ENCODE assay signal across 8 cellular contexts in genomic region chr16:31032736-31033708, GRCh38. TPM values are rescaled to one million over a fixed set of nuclear protein-coding genes. Genes with fewer than 3 reads are reported as not detected.
A peak's percentile ranks its signal among the peaks of the same experiment; 100 is the strongest.
DNase-seq lines count a peak whose midpoint lies in the region; ATAC-seq and TF ChIP-seq lines count a peak whose summit lies in the region.

Gene STX4, plus strand, starts transcription at chr16:31033558. Its CDS starts 248 bp downstream, at chr16:31033806.

- peak within 1 kb of the TSS; percentile 96 for H3K4me3 Mint-ChIP-seq in activated CD4-positive, alpha-beta T cell treated with anti-CD3 and anti-CD28 coated beads for 36 hours

- H3K27ac Mint-ChIP-seq in activated CD4-positive, alpha-beta T cell treated with anti-CD3 and anti-CD28 coated beads for 36 hours: peak within 1 kb of the TSS; percentile 93

- H3K4me1 Mint-ChIP-seq in activated CD4-positive, alpha-beta T cell treated with anti-CD3 and anti-CD28 coated beads for 36 hours: peaks cover 15% of the 10 kb centered on the region

- peak; percentile 76 for ATAC-seq in HG03439 (IDR thresholded peaks at IDR 0.05; ENCODE audit: unreplicated experiment)
- ATAC-seq in activated CD4-positive, alpha-beta T cell treated with anti-CD3 and anti-CD28 coated beads for 36 hours: peak; percentile 89

- H3K9me3 Mint-ChIP-seq in activated CD4-positive, alpha-beta T cell treated with anti-CD3 and anti-CD28 coated beads for 36 hours (ENCODE audit: low read depth): no peaks in the 10 kb centered on the region

- CTCF ChIA-PET in activated CD4-positive, alpha-beta T cell treated with anti-CD3 and anti-CD28 coated beads for 36 hours (lab: Charles Lee): interaction anchor here (0.6 to 1.7 kb wide), 3 partner anchors 27 to 125 kb away, joined by 3 to 7 read pairs (median 4); partner anchors contain the start of genes ZNF646 and ZNF668

- peak within 1 kb of the TSS; percentile 100 for H3K4me3 ChIP-seq in choroid plexus epithelial cell (ENCODE audit: low read depth, low read length)

- peak; percentile 96 for DNase-seq in AG20443 (ENCODE audit: low spot score)
- DNase-seq in NCI-H510A treated with DMSO at 0.1 percent for 48 hours (lab: John Stamatoyannopoulos, UW): peak; percentile 97
- peak; percentile 99 for DNase-seq in activated CD4-positive, alpha-beta T cell treated with anti-CD3 and anti-CD28 coated beads for 36 hours
- DNase-seq in choroid plexus epithelial cell (ENCODE audit: low read depth): peak; percentile 98
- peak; percentile 95 for DNase-seq in kidney glomerular epithelial cell (lab: John Stamatoyannopoulos, UW)
- peak; percentile 92 for DNase-seq in stimulated activated CD4-positive, alpha-beta T cell treated with anti-CD3 and anti-CD28 coated beads, Interleukin-1b, Interleukin-23, amount 100 ng/mL, for 1 hour (ENCODE audit: low read depth in 2 of 2)

- no peaks in the 10 kb centered on the region for H3K27me3 Mint-ChIP-seq in activated CD4-positive, alpha-beta T cell treated with anti-CD3 and anti-CD28 coated beads for 36 hours

- intact Hi-C loops in activated CD4-positive, alpha-beta T cell treated with anti-CD3 and anti-CD28 coated beads for 36 hours (cut with DNase I, micrococcal nuclease): loop anchor here in 1 of 2 experiments (1.0 to 5.0 kb wide), 15 partner anchors 36 to 834 kb away; partner anchors contain the start of genes ARMC5, BCL7C, CFAP119 and FBRS

- POLR2A ChIA-PET in activated CD4-positive, alpha-beta T cell treated with anti-CD3 and anti-CD28 coated beads for 36 hours (lab: Charles Lee): interaction anchor here (1.0 to 1.2 kb wide), 2 partner anchors 41 to 42 kb away, joined by 3 to 7 read pairs; partner anchors contain the start of genes ZNF646 and ZNF668

- peaks cover 5% of the 10 kb centered on the region for H3K36me3 Mint-ChIP-seq in activated CD4-positive, alpha-beta T cell treated with anti-CD3 and anti-CD28 coated beads for 36 hours (ENCODE audit: low read depth)

- peak; percentile 63 for TF ChIP-seq POLR2A in GM19193 (IDR thresholded peaks at IDR 0.05; ENCODE audit: extremely low read depth, insufficient read depth, insufficient read length)

- peak; percentile 5 for TF ChIP-seq CTCF in choroid plexus epithelial cell (conservative IDR thresholded peaks at IDR 0.05; ENCODE audit: low read depth, low read length)

RNA-seq across cellular contexts. Expression of gene STX4, which starts in this region (rescaled TPM):
- 10 to 100 TPM; 29.2 to 35.9 TPM for total RNA-seq in activated CD4-positive, alpha-beta T cell treated with anti-CD3 and anti-CD28 coated beads for 36 hours

Comparison
In these comparisons a context has a peak if more than half of its experiments do, and no peak if none do; other contexts are left out.
1. Peak in every context shown above with its lines: DNase-seq, ATAC-seq and H3K4me3 ChIP-seq.